Comparison of ENCODE assay signal across 8 cellular contexts in the genomic region with DNA sequence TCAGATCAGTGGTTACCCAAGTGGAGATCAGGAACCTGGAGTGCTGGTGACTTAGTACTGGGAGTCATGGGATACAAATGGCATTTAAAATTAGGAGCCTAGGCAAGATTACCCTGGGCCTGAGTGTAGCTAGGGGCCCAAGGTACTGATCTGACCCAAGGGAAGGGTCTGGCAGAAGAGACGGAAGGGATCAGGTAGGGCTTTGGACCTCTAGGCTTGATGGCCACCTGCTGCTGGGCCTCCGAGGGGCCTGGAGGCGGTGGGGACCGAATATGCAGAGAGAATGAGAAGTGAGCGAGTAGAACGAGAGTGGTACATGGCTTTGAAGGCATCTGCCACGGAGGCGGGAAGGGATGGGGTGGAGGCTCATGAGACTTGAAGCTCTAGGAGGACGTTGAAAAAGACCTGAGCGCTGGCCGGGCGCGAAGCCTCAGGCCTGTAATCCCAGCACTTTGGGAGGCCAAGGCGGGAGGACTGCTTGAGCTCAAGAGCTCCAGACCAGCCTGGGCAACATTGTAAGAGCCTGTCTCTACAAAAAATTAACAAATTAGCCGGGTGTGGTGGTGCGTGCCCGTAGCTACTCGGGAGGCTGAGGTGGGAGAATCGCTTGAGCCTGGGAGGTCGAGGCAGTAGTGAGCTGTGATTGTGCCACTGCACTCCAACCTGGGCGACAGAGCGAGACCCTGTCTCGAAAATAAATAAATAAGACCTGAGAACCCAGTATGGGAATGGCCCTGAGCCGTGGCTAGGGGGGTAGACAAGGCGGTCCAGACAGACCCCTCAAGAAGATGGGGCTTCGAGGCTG. TPM values are rescaled to one million over a fixed set of nuclear protein-coding genes. Genes with fewer than 3 reads are reported as not detected.
A peak's percentile ranks its signal among the peaks of the same experiment; 100 is the strongest.
DNase-seq lines count a peak whose midpoint lies in the region; ATAC-seq and TF ChIP-seq lines count a peak whose summit lies in the region.

No MANE protein-coding gene starts in this region.

- TF ChIP-seq POLR2A in vagina (IDR thresholded peaks at IDR 0.05) = no peak

- peak overlapping the region; percentile 93 to 99 (median 98) for H3K27ac Mint-ChIP-seq in brain

- H3K18ac ChIP-seq in mesendoderm (ENCODE audit: low read length) = no peak overlapping the region

- DNase-seq in left ventricle myocardium inferior = no peak
- no peak for DNase-seq in left cardiac atrium
- DNase-seq in mesendoderm = no peak
- DNase-seq in vagina (ENCODE audit: extremely low spot score in 2 of 2) = no peak
- no peak for DNase-seq in Ammon's horn (ENCODE audit: low spot score)
- DNase-seq in NCI-H2029 treated with DMSO at 0.1 percent for 48 hours (lab: John Stamatoyannopoulos, UW) = no peak

- H2BK120ac ChIP-seq in mesendoderm (ENCODE audit: low read depth, low read length) = no peak overlapping the region

- H3K9me3 Mint-ChIP-seq in brain = peaks cover 0 to 6% (median 0%) of the 10 kb centered on the region in 5 experiments

- no peak overlapping the region for H3K4ac ChIP-seq in mesendoderm (ENCODE audit: low read depth, low read length)

- WGBS in mesendoderm (ENCODE audit: extremely low coverage, insufficient coverage, low lambda C conversion rate) = no CpG with 5 or more reads among the region's 26 CpGs

- H3K4me2 ChIP-seq in mesendoderm (ENCODE audit: low read length) = peak overlapping the region; percentile 64

- H3K9me3 ChIP-seq in left ventricle myocardium inferior (replicated peaks) (no peaks in the 10 kb centered on the region), vagina (no peaks in the 10 kb centered on the region)

- H3K27me3 ChIP-seq in left ventricle myocardium inferior (ENCODE audit: low read depth) (peaks cover 4% of the 10 kb centered on the region), mesendoderm (ENCODE audit: insufficient read depth, low read length, poor library complexity) (no peaks in the 10 kb centered on the region), vagina (no peaks in the 10 kb centered on the region)

- no peak overlapping the region for H2BK5ac ChIP-seq in mesendoderm (ENCODE audit: low read length)

- no peaks in the 10 kb centered on the region for H3K79me2 ChIP-seq in mesendoderm (ENCODE audit: control insufficient read depth, insufficient read depth, low read length)

- peaks cover 6% of the 10 kb centered on the region for H3K27me3 Mint-ChIP-seq in brain

- H2AK5ac ChIP-seq in mesendoderm (ENCODE audit: low read length) = no peak overlapping the region

- H3K4me1 ChIP-seq in left ventricle myocardium inferior = peaks cover 28% of the 10 kb centered on the region
- no peaks in the 10 kb centered on the region for H3K4me1 ChIP-seq in mesendoderm (ENCODE audit: control insufficient read depth, low read depth, low read length)
- H3K4me1 ChIP-seq in vagina = peaks cover 23% of the 10 kb centered on the region

- H3K36me3 Mint-ChIP-seq in brain = peaks cover 4% of the 10 kb centered on the region

- H3K23ac ChIP-seq in mesendoderm (ENCODE audit: low read length) = no peak overlapping the region

- H3K4me3 ChIP-seq in left ventricle myocardium inferior = peak overlapping the region; percentile 79
- no peak overlapping the region for H3K4me3 ChIP-seq in mesendoderm (ENCODE audit: low read length)
- H3K4me3 ChIP-seq in vagina = peak overlapping the region; percentile 64 to 74

- ATAC-seq in left cardiac atrium (no peak), HG03045 (IDR thresholded peaks at IDR 0.05; ENCODE audit: unreplicated experiment) (no peak)

- intact Hi-C loops in left ventricle myocardium inferior (cut with micrococcal nuclease) = no loop called here
- intact Hi-C loops in left cardiac atrium (cut with DNase I) = no loop called here
- intact Hi-C loops in vagina (cut with DNase I) = no loop called here

- H3K9ac ChIP-seq in mesendoderm (ENCODE audit: low read length) = no peak overlapping the region

- H4K5ac ChIP-seq in mesendoderm (ENCODE audit: low read length) = no peak overlapping the region

- peaks cover 29% of the 10 kb centered on the region for H3K4me1 Mint-ChIP-seq in brain

- peak overlapping the region; percentile 96 for H3K27ac ChIP-seq in left ventricle myocardium inferior (replicated peaks)
- no peak overlapping the region for H3K27ac ChIP-seq in mesendoderm (ENCODE audit: low read depth, low read length)
- peak overlapping the region; percentile 79 for H3K27ac ChIP-seq in vagina

- peaks cover 12% of the 10 kb centered on the region for H3K36me3 ChIP-seq in left ventricle myocardium inferior
- no peaks in the 10 kb centered on the region for H3K36me3 ChIP-seq in mesendoderm (ENCODE audit: control insufficient read depth, insufficient read depth, low read length)
- peaks cover 0 to 4% of the 10 kb centered on the region in 2 donors for H3K36me3 ChIP-seq in vagina

- peak overlapping the region; percentile 18 for H3K56ac ChIP-seq in mesendoderm (ENCODE audit: low read length)

- H3K79me1 ChIP-seq in mesendoderm (ENCODE audit: low read length) = no peaks in the 10 kb centered on the region

- TF ChIP-seq CTCF in left ventricle myocardium inferior (IDR thresholded peaks at IDR 0.05; ENCODE audit: borderline replicate concordance) (no peak), brain (conservative IDR thresholded peaks at IDR 0.05) (no peak), vagina (IDR thresholded peaks at IDR 0.05) (no peak)

- H3K4me3 Mint-ChIP-seq in brain = peak overlapping the region; percentile 91 to 100 (median 98)

- H2BK15ac ChIP-seq in mesendoderm (replicated peaks; ENCODE audit: low read depth) = no peak overlapping the region

- no peak overlapping the region for H4K8ac ChIP-seq in mesendoderm (ENCODE audit: low read depth, low read length)

RNA-seq across cellular contexts. Expression of gene PPIL2, which starts 0.6 kb away (rescaled TPM):
- total RNA-seq in left ventricle myocardium inferior (27.1 TPM), left cardiac atrium (10 to 100 TPM; 21.0 to 23.2 TPM), vagina (44.7 TPM)
- 25.8 TPM for polyA plus RNA-seq in brain (ENCODE audit: insufficient read depth, low read depth, low replicate concordance)
- 30.1 TPM for polyA plus RNA-seq in mesendoderm (2013, experiment 1 of 2)
- 29.8 TPM for polyA plus RNA-seq in mesendoderm (2013, experiment 2 of 2)

RNA-seq across cellular contexts. Expression of gene SDF2L1, which starts 23.1 kb away (rescaled TPM):
- 18.3 TPM for total RNA-seq in left ventricle myocardium inferior
- total RNA-seq in left cardiac atrium = 10 to 100 TPM; 38.7 to 44.3 TPM
- polyA plus RNA-seq in brain (ENCODE audit: insufficient read depth, low read depth, low replicate concordance) = 19.1 TPM
- 26.9 TPM for polyA plus RNA-seq in mesendoderm (2013, experiment 1 of 2)
- polyA plus RNA-seq in mesendoderm (2013, experiment 2 of 2) = 25.4 TPM
- 33.9 TPM for total RNA-seq in vagina

RNA-seq across cellular contexts. Expression of gene CCDC116, which starts 32.7 kb away (rescaled TPM):
- total RNA-seq in left ventricle myocardium inferior (0.11 TPM), left cardiac atrium (under 1 TPM; 0.18 to 0.44 TPM), vagina (not detected)
- polyA plus RNA-seq in brain (ENCODE audit: insufficient read depth, low read depth, low replicate concordance) = 0.24 TPM
- polyA plus RNA-seq in mesendoderm (2013, experiment 1 of 2) = 0.14 TPM
- 0.08 TPM for polyA plus RNA-seq in mesendoderm (2013, experiment 2 of 2)

RNA-seq across cellular contexts. Expression of gene YDJC, which starts 35.4 kb away (rescaled TPM):
- 4.5 TPM for total RNA-seq in left ventricle myocardium inferior
- total RNA-seq in left cardiac atrium = 1 to 10 TPM; 5.7 to 6.4 TPM
- polyA plus RNA-seq in brain (ENCODE audit: insufficient read depth, low read depth, low replicate concordance) = 16.1 TPM
- polyA plus RNA-seq in mesendoderm (2013, experiment 1 of 2) = 24.5 TPM
- 23.4 TPM for polyA plus RNA-seq in mesendoderm (2013, experiment 2 of 2)
- 22.6 TPM for total RNA-seq in vagina
